1 cellular context compared by ENCODE assay signal in the genomic region with DNA sequence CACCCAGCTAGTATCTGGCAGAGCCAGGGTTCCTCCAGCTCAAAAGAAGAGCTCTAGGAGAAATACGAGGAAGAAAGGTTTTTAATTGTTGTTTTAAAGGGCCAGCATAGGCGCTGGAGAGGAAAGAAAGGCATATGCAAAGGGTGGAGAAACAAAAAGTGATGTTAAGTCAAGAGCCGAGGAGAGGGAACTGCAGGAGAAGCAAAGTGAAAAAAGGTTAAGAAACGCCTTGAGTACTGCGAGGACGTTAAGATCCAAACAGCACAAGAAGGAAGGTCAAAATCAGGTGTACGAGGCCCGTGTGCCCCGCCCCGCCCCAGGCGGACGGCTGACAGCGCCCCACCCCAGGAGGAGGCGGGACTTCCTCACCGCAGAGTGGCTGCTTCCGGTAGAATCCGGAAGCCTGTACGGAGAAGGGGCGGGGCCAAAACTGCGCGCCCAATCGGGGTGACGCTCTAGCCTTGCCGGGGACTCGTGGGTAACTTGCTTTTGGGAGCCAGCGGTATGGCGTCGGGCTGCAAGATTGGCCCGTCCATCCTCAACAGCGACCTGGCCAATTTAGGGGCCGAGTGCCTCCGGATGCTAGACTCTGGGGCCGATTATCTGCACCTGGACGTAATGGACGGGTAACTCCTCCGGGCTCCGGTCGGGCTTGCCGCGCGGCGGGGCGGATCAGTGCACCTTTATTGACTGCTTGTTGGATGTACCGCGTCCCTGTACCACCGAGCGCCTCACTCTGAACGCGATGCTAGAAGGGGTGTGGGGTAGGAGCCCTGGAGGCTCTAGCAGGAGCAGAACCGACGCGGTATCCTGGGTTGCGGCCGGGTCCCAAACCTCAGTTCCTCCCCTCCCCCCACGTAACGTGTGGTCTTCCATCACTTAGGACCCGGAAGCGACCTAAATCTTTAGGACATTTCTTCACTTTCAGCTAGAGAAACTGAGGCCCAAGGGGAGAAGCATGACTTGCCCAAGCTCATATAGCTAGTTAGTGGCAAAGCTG.
TF ChIP-seq lines count a peak whose summit lies in the region.

A gene (plus strand): TSS at position 481 of the 1,000 bp plus-strand sequence. CDS start 24 bp downstream, at position 505.

TF ChIP-seq in HepG2, 621 proteins besides CTCF, POLR2A, EP300 and RAD21 (continued from another document and continues in another):
- TF ChIP-seq, protein P1, sequence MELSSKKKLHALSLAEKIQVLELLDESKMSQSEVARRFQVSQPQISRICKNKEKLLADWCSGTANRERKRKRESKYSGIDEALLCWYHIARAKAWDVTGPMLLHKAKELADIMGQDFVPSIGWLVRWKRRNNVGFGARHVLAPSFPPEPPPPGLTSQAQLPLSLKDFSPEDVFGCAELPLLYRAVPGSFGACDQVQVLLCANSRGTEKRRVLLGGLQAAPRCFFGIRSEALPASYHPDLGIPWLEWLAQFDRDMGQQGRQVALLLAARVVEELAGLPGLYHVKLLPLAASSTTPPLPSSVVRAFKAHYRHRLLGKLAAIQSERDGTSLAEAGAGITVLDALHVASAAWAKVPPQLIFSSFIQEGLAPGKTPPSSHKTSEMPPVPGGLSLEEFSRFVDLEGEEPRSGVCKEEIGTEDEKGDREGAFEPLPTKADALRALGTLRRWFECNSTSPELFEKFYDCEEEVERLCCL (CRISPR knock-in tag; IDR thresholded peaks at IDR 0.05; ENCODE audit: borderline replicate concordance) = peak; percentile 71; the same call in 1 of the 2 replicates
- TF ChIP-seq, protein P2, sequence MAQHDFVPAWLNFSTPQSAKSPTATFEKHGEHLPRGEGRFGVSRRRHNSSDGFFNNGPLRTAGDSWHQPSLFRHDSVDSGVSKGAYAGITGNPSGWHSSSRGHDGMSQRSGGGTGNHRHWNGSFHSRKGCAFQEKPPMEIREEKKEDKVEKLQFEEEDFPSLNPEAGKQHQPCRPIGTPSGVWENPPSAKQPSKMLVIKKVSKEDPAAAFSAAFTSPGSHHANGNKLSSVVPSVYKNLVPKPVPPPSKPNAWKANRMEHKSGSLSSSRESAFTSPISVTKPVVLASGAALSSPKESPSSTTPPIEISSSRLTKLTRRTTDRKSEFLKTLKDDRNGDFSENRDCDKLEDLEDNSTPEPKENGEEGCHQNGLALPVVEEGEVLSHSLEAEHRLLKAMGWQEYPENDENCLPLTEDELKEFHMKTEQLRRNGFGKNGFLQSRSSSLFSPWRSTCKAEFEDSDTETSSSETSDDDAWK (CRISPR knock-in tag; IDR thresholded peaks at IDR 0.05) = no peak
- TF ChIP-seq ZFY (CRISPR knock-in tag; IDR thresholded peaks at IDR 0.05) (peak; percentile 75), NFE2 (CRISPR knock-in tag; IDR thresholded peaks at IDR 0.05) (no peak), ZEB1 (IDR thresholded peaks at IDR 0.05; ENCODE audit: insufficient replicate concordance, low read depth) (no peak), ZBTB42 (CRISPR knock-in tag; IDR thresholded peaks at IDR 0.05) (no peak), STAG1 (CRISPR knock-in tag; IDR thresholded peaks at IDR 0.05) (0 out of 2 replicates have a peak, but pooled peaks have one; percentile 12), SP1 (IDR thresholded peaks at IDR 0.05) (no peak), SP1 (CRISPR knock-in tag; IDR thresholded peaks at IDR 0.05) (peak; percentile 92), CREM (IDR thresholded peaks at IDR 0.05) (peak; percentile 73; the same call in 1 of the 2 replicates), CREM (CRISPR knock-in tag; IDR thresholded peaks at IDR 0.05) (no peak), BRD4 (CRISPR knock-in tag; IDR thresholded peaks at IDR 0.05) (peak; percentile 51; the same call in 1 of the 2 replicates), GFI1 (CRISPR knock-in tag; IDR thresholded peaks at IDR 0.05; ENCODE audit: borderline replicate concordance) (no peak), ZIK1 (CRISPR knock-in tag; IDR thresholded peaks at IDR 0.05; ENCODE audit: borderline replicate concordance, low read depth) (no peak; the same call in 1 of the 2 replicates), GABPA (IDR thresholded peaks at IDR 0.05; ENCODE audit: low read depth, low read length) (peak; percentile 96), GABPA (CRISPR knock-in tag; IDR thresholded peaks at IDR 0.05; ENCODE audit: low read depth) (peak; percentile 97), ZNF333 (CRISPR knock-in tag; IDR thresholded peaks at IDR 0.05; ENCODE audit: borderline replicate concordance) (peak; percentile 62; the same call in 1 of the 2 replicates), ZNF563 (CRISPR knock-in tag; IDR thresholded peaks at IDR 0.05) (peak; percentile 64; the same call in 1 of the 2 replicates), ZNF589 (CRISPR knock-in tag; conservative IDR thresholded peaks at IDR 0.05) (no peak), GZF1 (CRISPR knock-in tag; IDR thresholded peaks at IDR 0.05) (no peak; the same call in 1 of the 2 replicates), TGIF2 (CRISPR knock-in tag; IDR thresholded peaks at IDR 0.05) (no peak; the same call in none of the 2 replicates), PRPF4 (IDR thresholded peaks at IDR 0.05; ENCODE audit: low read depth, low read length, poor library complexity, severe bottlenecking) (no peak), ZNF441 (CRISPR knock-in tag; IDR thresholded peaks at IDR 0.05; ENCODE audit: borderline replicate concordance) (peak; percentile 67; the same call in 1 of the 2 replicates), KDM5A (IDR thresholded peaks at IDR 0.05; ENCODE audit: borderline replicate concordance, low read length) (peak; percentile 87), ZNF674 (CRISPR knock-in tag; IDR thresholded peaks at IDR 0.05; ENCODE audit: low read depth) (no peak), SNAI1 (CRISPR knock-in tag; IDR thresholded peaks at IDR 0.05; ENCODE audit: borderline replicate concordance) (peak; percentile 46; the same call in 1 of the 2 replicates), FOSL2 (CRISPR knock-in tag; IDR thresholded peaks at IDR 0.05) (no peak), ELF4 (CRISPR knock-in tag; IDR thresholded peaks at IDR 0.05; ENCODE audit: borderline replicate concordance) (peak; percentile 93), CEBPB (IDR thresholded peaks at IDR 0.05; ENCODE audit: borderline replicate concordance, low read depth, low read length) (no peak), CHCHD3 (CRISPR knock-in tag; IDR thresholded peaks at IDR 0.05) (no peak), MAF1 (CRISPR knock-in tag; IDR thresholded peaks at IDR 0.05; ENCODE audit: borderline replicate concordance) (peak; percentile 36; the same call in 1 of the 2 replicates), ZSCAN25 (CRISPR knock-in tag; IDR thresholded peaks at IDR 0.05) (peak; percentile 57), CHD4 (IDR thresholded peaks at IDR 0.05; ENCODE audit: borderline replicate concordance, low read length) (no peak), ZNF20 (CRISPR knock-in tag; IDR thresholded peaks at IDR 0.05) (0 out of 2 replicates have a peak, but pooled peaks have one; percentile 25)
- TF ChIP-seq, protein P3, sequence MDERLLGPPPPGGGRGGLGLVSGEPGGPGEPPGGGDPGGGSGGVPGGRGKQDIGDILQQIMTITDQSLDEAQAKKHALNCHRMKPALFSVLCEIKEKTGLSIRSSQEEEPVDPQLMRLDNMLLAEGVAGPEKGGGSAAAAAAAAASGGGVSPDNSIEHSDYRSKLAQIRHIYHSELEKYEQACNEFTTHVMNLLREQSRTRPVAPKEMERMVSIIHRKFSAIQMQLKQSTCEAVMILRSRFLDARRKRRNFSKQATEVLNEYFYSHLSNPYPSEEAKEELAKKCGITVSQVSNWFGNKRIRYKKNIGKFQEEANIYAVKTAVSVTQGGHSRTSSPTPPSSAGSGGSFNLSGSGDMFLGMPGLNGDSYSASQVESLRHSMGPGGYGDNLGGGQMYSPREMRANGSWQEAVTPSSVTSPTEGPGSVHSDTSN (CRISPR knock-in tag; IDR thresholded peaks at IDR 0.05) = no peak
- TF ChIP-seq, protein P4, sequence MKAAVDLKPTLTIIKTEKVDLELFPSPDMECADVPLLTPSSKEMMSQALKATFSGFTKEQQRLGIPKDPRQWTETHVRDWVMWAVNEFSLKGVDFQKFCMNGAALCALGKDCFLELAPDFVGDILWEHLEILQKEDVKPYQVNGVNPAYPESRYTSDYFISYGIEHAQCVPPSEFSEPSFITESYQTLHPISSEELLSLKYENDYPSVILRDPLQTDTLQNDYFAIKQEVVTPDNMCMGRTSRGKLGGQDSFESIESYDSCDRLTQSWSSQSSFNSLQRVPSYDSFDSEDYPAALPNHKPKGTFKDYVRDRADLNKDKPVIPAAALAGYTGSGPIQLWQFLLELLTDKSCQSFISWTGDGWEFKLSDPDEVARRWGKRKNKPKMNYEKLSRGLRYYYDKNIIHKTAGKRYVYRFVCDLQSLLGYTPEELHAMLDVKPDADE (CRISPR knock-in tag; IDR thresholded peaks at IDR 0.05) = no peak
- TF ChIP-seq, protein P5, sequence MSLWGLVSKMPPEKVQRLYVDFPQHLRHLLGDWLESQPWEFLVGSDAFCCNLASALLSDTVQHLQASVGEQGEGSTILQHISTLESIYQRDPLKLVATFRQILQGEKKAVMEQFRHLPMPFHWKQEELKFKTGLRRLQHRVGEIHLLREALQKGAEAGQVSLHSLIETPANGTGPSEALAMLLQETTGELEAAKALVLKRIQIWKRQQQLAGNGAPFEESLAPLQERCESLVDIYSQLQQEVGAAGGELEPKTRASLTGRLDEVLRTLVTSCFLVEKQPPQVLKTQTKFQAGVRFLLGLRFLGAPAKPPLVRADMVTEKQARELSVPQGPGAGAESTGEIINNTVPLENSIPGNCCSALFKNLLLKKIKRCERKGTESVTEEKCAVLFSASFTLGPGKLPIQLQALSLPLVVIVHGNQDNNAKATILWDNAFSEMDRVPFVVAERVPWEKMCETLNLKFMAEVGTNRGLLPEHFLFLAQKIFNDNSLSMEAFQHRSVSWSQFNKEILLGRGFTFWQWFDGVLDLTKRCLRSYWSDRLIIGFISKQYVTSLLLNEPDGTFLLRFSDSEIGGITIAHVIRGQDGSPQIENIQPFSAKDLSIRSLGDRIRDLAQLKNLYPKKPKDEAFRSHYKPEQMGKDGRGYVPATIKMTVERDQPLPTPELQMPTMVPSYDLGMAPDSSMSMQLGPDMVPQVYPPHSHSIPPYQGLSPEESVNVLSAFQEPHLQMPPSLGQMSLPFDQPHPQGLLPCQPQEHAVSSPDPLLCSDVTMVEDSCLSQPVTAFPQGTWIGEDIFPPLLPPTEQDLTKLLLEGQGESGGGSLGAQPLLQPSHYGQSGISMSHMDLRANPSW (CRISPR knock-in tag; IDR thresholded peaks at IDR 0.05; ENCODE audit: borderline replicate concordance) = peak; percentile 77; the same call in 1 of the 2 replicates
- TF ChIP-seq, protein P6, sequence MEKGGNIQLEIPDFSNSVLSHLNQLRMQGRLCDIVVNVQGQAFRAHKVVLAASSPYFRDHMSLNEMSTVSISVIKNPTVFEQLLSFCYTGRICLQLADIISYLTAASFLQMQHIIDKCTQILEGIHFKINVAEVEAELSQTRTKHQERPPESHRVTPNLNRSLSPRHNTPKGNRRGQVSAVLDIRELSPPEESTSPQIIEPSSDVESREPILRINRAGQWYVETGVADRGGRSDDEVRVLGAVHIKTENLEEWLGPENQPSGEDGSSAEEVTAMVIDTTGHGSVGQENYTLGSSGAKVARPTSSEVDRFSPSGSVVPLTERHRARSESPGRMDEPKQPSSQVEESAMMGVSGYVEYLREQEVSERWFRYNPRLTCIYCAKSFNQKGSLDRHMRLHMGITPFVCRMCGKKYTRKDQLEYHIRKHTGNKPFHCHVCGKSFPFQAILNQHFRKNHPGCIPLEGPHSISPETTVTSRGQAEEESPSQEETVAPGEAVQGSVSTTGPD (CRISPR knock-in tag; IDR thresholded peaks at IDR 0.05) = no peak
- TF ChIP-seq, protein P7, sequence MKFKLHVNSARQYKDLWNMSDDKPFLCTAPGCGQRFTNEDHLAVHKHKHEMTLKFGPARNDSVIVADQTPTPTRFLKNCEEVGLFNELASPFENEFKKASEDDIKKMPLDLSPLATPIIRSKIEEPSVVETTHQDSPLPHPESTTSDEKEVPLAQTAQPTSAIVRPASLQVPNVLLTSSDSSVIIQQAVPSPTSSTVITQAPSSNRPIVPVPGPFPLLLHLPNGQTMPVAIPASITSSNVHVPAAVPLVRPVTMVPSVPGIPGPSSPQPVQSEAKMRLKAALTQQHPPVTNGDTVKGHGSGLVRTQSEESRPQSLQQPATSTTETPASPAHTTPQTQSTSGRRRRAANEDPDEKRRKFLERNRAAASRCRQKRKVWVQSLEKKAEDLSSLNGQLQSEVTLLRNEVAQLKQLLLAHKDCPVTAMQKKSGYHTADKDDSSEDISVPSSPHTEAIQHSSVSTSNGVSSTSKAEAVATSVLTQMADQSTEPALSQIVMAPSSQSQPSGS (CRISPR knock-in tag; IDR thresholded peaks at IDR 0.05) = no peak
- TF ChIP-seq, protein P8, sequence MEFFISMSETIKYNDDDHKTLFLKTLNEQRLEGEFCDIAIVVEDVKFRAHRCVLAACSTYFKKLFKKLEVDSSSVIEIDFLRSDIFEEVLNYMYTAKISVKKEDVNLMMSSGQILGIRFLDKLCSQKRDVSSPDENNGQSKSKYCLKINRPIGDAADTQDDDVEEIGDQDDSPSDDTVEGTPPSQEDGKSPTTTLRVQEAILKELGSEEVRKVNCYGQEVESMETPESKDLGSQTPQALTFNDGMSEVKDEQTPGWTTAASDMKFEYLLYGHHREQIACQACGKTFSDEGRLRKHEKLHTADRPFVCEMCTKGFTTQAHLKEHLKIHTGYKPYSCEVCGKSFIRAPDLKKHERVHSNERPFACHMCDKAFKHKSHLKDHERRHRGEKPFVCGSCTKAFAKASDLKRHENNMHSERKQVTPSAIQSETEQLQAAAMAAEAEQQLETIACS (CRISPR knock-in tag; IDR thresholded peaks at IDR 0.05) = no peak
- TF ChIP-seq, protein P9, sequence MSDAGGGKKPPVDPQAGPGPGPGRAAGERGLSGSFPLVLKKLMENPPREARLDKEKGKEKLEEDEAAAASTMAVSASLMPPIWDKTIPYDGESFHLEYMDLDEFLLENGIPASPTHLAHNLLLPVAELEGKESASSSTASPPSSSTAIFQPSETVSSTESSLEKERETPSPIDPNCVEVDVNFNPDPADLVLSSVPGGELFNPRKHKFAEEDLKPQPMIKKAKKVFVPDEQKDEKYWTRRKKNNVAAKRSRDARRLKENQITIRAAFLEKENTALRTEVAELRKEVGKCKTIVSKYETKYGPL (CRISPR knock-in tag; IDR thresholded peaks at IDR 0.05) = no peak
- TF ChIP-seq, protein P10, sequence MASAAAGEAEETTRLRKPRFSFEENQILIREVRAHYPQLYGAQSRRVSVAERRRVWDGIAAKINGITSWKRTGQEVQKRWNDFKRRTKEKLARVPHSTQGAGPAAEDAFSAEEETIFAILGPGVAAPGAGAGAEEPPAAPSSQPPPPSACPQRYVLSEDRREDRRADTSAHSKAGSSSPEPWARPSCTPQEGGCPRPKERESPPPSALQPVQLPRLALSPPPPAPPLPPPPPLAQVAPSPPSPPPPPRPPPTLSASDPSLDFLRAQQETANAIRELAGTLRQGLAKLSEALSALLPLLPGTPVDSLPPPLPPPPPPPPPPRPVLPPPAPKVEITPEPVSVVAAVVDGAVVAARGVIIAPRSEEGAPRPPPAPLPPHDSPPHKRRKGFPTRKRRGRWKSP (CRISPR knock-in tag; IDR thresholded peaks at IDR 0.05) = peak; percentile 76
- TF ChIP-seq, protein P11, sequence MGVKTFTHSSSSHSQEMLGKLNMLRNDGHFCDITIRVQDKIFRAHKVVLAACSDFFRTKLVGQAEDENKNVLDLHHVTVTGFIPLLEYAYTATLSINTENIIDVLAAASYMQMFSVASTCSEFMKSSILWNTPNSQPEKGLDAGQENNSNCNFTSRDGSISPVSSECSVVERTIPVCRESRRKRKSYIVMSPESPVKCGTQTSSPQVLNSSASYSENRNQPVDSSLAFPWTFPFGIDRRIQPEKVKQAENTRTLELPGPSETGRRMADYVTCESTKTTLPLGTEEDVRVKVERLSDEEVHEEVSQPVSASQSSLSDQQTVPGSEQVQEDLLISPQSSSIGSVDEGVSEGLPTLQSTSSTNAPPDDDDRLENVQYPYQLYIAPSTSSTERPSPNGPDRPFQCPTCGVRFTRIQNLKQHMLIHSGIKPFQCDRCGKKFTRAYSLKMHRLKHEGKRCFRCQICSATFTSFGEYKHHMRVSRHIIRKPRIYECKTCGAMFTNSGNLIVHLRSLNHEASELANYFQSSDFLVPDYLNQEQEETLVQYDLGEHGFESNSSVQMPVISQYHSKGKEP (CRISPR knock-in tag; IDR thresholded peaks at IDR 0.05) = no peak
